In genomic region chr11:415640-416041, GRCh38 we compare ENCODE assay signal across 9 cellular contexts. TPM values are rescaled to one million over a fixed set of nuclear protein-coding genes. Genes with fewer than 3 reads are reported as not detected.
A peak's percentile ranks its signal among the peaks of the same experiment; 100 is the strongest.
DNase-seq lines count a peak whose midpoint lies in the region; ATAC-seq and TF ChIP-seq lines count a peak whose summit lies in the region.
"Had no signal": no experiment of that assay in that cellular context is flagged by ENCODE, and none has a peak within 500 bp of the region (broad histone marks: within the 10 kb centered on the region; RNA-seq: fewer than 3 reads in every experiment).

No MANE protein-coding gene starts in this region.

- no peak for TF ChIP-seq POLR2A in NB4 (IDR thresholded peaks at IDR 0.05; ENCODE audit: extremely low read depth, insufficient read length)

- POLR2A ChIA-PET in CD4-positive, alpha-beta T cell (lab: Charles Lee) = interaction anchor here (1.0 to 4.7 kb wide), 15 partner anchors 10 to 209 kb away, joined by 3 to 75 read pairs (median 7); partner anchors contain the start of genes ANO9, BET1L, PTDSS2 and RIC8A

- intact Hi-C loops in CD4-positive, alpha-beta T cell (cut with DNase I, micrococcal nuclease) = loop anchor here (1.0 to 10.0 kb wide), 3 partner anchors 25 to 51 kb away; partner anchors contain the start of gene B4GALNT4 (in 1 of the 2)

- peaks cover 34% of the 10 kb centered on the region for H3K4me1 Mint-ChIP-seq in CD4-positive, alpha-beta T cell (ENCODE audit: low read depth)
- H3K4me1 Mint-ChIP-seq in nephron = peaks cover 5% of the 10 kb centered on the region

- DNase-seq in CD4-positive, alpha-beta T cell = no peak
- DNase-seq in NB4 (ENCODE audit: low read depth) = peak; percentile 44
- no peak for DNase-seq in effector memory CD4-positive, alpha-beta T cell
- no peak for DNase-seq in mucosa of gallbladder (ENCODE audit: low spot score)
- DNase-seq in T-helper 9 cell = no peak
- DNase-seq: NCI-H1694 treated with DMSO at 0.1 percent for 48 hours had no signal

- H3K4me1 ChIP-seq in effector memory CD4-positive, alpha-beta T cell (ENCODE audit: control insufficient read depth, insufficient read depth, low read length, poor library complexity, severe bottlenecking) = peaks cover 27% of the 10 kb centered on the region

- H3K4me3 Mint-ChIP-seq in CD4-positive, alpha-beta T cell = peak overlapping the region; percentile 90
- H3K4me3 Mint-ChIP-seq in nephron = peak overlapping the region; percentile 49 to 70 (median 55)

- peak overlapping the region; percentile 75 for H3K27ac ChIP-seq in CD4-positive, alpha-beta T cell (ENCODE audit: low read depth, low read length)
- peak overlapping the region; percentile 78 for H3K27ac ChIP-seq in effector memory CD4-positive, alpha-beta T cell (ENCODE audit: insufficient read depth, low read length, poor library complexity, severe bottlenecking)

- no peaks in the 10 kb centered on the region for H3K27me3 Mint-ChIP-seq in CD4-positive, alpha-beta T cell
- peaks cover 50% of the 10 kb centered on the region for H3K27me3 Mint-ChIP-seq in nephron (ENCODE audit: low read depth)

- no peak overlapping the region for H3K4me3 ChIP-seq in NB4 (ENCODE audit: low read depth, low read length)
- H3K4me3 ChIP-seq in effector memory CD4-positive, alpha-beta T cell (ENCODE audit: insufficient read depth, low read depth, low read length, poor library complexity, severe bottlenecking) = peak overlapping the region; percentile 69

- no peaks in the 10 kb centered on the region for H3K9me3 ChIP-seq in CD4-positive, alpha-beta T cell (ENCODE audit: control insufficient read depth, low read length)
- no peaks in the 10 kb centered on the region for H3K9me3 ChIP-seq in effector memory CD4-positive, alpha-beta T cell (ENCODE audit: control insufficient read depth, low read length)

- CTCF ChIA-PET in CD4-positive, alpha-beta T cell (lab: Charles Lee) = interaction anchor here (1.0 to 3.3 kb wide), 3 partner anchors 9 to 35 kb away, joined by 7 to 16 read pairs (median 16); no protein-coding TSS in a partner anchor

- H3K9me3 Mint-ChIP-seq in CD4-positive, alpha-beta T cell = no peaks in the 10 kb centered on the region
- H3K9me3 Mint-ChIP-seq in nephron = no peaks in the 10 kb centered on the region

- peak overlapping the region; percentile 87 for H3K27ac Mint-ChIP-seq in CD4-positive, alpha-beta T cell
- H3K27ac Mint-ChIP-seq in nephron = no peak overlapping the region

- no peaks in the 10 kb centered on the region for H3K27me3 ChIP-seq in CD4-positive, alpha-beta T cell (ENCODE audit: control insufficient read depth, insufficient read depth, low read length)
- no peaks in the 10 kb centered on the region for H3K27me3 ChIP-seq in effector memory CD4-positive, alpha-beta T cell (replicated peaks; ENCODE audit: control insufficient read depth, insufficient read depth, low read length, poor library complexity, severe bottlenecking)

- H3K36me3 ChIP-seq in effector memory CD4-positive, alpha-beta T cell (ENCODE audit: control insufficient read depth, insufficient read depth, low read length) = no peaks in the 10 kb centered on the region

- TF ChIP-seq CTCF in CD4-positive, alpha-beta T cell (IDR thresholded peaks at IDR 0.05) = no peak
- peak; percentile 11 for TF ChIP-seq CTCF in NB4 (IDR thresholded peaks at IDR 0.05; ENCODE audit: low read depth, low read length)
- no peak for TF ChIP-seq CTCF in nephron (IDR thresholded peaks at IDR 0.05; ENCODE audit: unreplicated experiment in 3 of 3)

- H3K36me3 Mint-ChIP-seq in CD4-positive, alpha-beta T cell (ENCODE audit: low read depth) = peaks cover 18% of the 10 kb centered on the region
- no peaks in the 10 kb centered on the region for H3K36me3 Mint-ChIP-seq in nephron (ENCODE audit: low read depth)

- no peak for ATAC-seq in CD4-positive, alpha-beta T cell (ENCODE audit: poor library complexity)
- ATAC-seq in GM19455 (IDR thresholded peaks at IDR 0.05; ENCODE audit: unreplicated experiment) (no peak), HG03342 (IDR thresholded peaks at IDR 0.05; ENCODE audit: unreplicated experiment) (no peak)

RNA-seq across cellular contexts. Expression of gene SIGIRR, which starts 0.8 kb away (rescaled TPM):
- total RNA-seq in CD4-positive, alpha-beta T cell = 100 to 1,000 TPM; 358 to 392 TPM
- total RNA-seq in mucosa of gallbladder = 152 TPM

RNA-seq across cellular contexts. Expression of gene PKP3, which starts 21.6 kb away (rescaled TPM):
- under 1 TPM in 1 of 2 experiments, not detected in 1; 0.60 TPM for total RNA-seq in CD4-positive, alpha-beta T cell
- 70.8 TPM for total RNA-seq in mucosa of gallbladder

RNA-seq across cellular contexts. Expression of gene ANO9, which starts 26.2 kb away (rescaled TPM):
- 100 to 1,000 TPM; 109 to 114 TPM for total RNA-seq in CD4-positive, alpha-beta T cell
- 49.3 TPM for total RNA-seq in mucosa of gallbladder

RNA-seq across cellular contexts. Expression of gene PTDSS2, which starts 34.4 kb away (rescaled TPM):
- total RNA-seq in CD4-positive, alpha-beta T cell = 10 to 100 TPM; 15.2 to 18.4 TPM
- 36.6 TPM for total RNA-seq in mucosa of gallbladder

RNA-seq across cellular contexts. Expression of gene B4GALNT4, which starts 46.3 kb away (rescaled TPM):
- 1 to 10 TPM; 4.2 to 6.0 TPM for total RNA-seq in CD4-positive, alpha-beta T cell
- total RNA-seq in mucosa of gallbladder = 3.4 TPM

Comparison
In these comparisons a context has a peak if more than half of its experiments do, and no peak if none do; other contexts are left out.
1. RNA of gene PKP3, which starts 21.6 kb away (total RNA-seq): 70.8 TPM in mucosa of gallbladder (single experiment); 0.60 TPM in CD4-positive, alpha-beta T cell; every median in the first group is over 10 times any median in the second.